In genomic region chr11:235998-236773, GRCh38 we compare ENCODE assay signal across 8 cellular contexts. TPM values are rescaled to one million over a fixed set of nuclear protein-coding genes. Genes with fewer than 3 reads are reported as not detected.
DNase-seq lines count a peak whose midpoint lies in the region; ATAC-seq, FAIRE-seq and TF ChIP-seq lines count a peak whose summit lies in the region.

SIRT3 (minus strand) TSS chr11:236342; CDS start chr11:236328, 14 bp downstream.

- H3K9ac ChIP-seq in BLaER1 (peak within 1 kb of the TSS; percentile 95), liver (ENCODE audit: low read depth in 1 of 2, low read length in 2 of 2) (peak within 1 kb of the TSS; percentile 65 to 87)

- H3K27me3 ChIP-seq in BLaER1 (no peaks in the 10 kb centered on the region), liver (ENCODE audit: control insufficient read depth in 4 of 4, insufficient read depth in 4 of 4, low read length in 3 of 4) (no peaks in the 10 kb centered on the region)

- no peaks in the 10 kb centered on the region for H3K9me3 ChIP-seq in BLaER1
- H3K9me3 ChIP-seq in liver (ENCODE audit: control insufficient read depth in 4 of 4, low read length in 3 of 4), result no peaks in the 10 kb centered on the region

- FAIRE-seq in GM19239 (lab: Jason Lieb, UNC), result peak; percentile 91

- TF ChIP-seq RAD21 in liver (IDR thresholded peaks at IDR 0.05), result peak in 1 of 2 donors; percentile 3

- under 1% methylated on average over 69 of the region's 69 CpGs for WGBS in liver

- H3K4me1 ChIP-seq in BLaER1 (peaks cover 32% of the 10 kb centered on the region), liver (ENCODE audit: control insufficient read depth in 4 of 4, insufficient read depth in 4 of 4, low read length in 3 of 4) (peaks cover 3 to 26% (median 19%) of the 10 kb centered on the region in 4 donors)

- peak within 1 kb of the TSS; percentile 97 for H3K4me2 ChIP-seq in BLaER1

- DNase-seq in GM19239 (ENCODE audit: insufficient read length, low spot score) (peak; percentile 99), NCI-H69 (lab: John Stamatoyannopoulos, UW) (peak; percentile 95), dermis microvascular lymphatic vessel endothelial cell (ENCODE audit: low read depth in 2 of 2) (peak; percentile 22 to 83)
- peak; percentile 78 to 82 for DNase-seq in activated CD4-positive, alpha-beta T cell treated with anti-CD3 and anti-CD28 coated beads, Interleukin-2, amount 50 U/mL, for 4 hours
- DNase-seq in stimulated activated CD4-positive, alpha-beta T cell treated with anti-CD3 and anti-CD28 coated beads, Interleukin-4, amount 100 ng/mL, for 24 hours, result peak; percentile 79

- H4K20me1 ChIP-seq in BLaER1, result peaks cover 37% of the 10 kb centered on the region

- peak; percentile 65 for ATAC-seq in HG03439 (IDR thresholded peaks at IDR 0.05; ENCODE audit: unreplicated experiment)

- H3K4me3 ChIP-seq in BLaER1, result peak within 1 kb of the TSS; percentile 100
- peak within 1 kb of the TSS; percentile 85 to 94 (median 85) for H3K4me3 ChIP-seq in liver (ENCODE audit: low read depth in 1 of 3, low read length in 3 of 3)

- TF ChIP-seq CTCF in liver (IDR thresholded peaks at IDR 0.05; ENCODE audit: low read depth, low read length, missing input control), result peak; percentile 37

- H3K36me3 ChIP-seq in BLaER1 (peaks cover 25% of the 10 kb centered on the region), liver (ENCODE audit: control insufficient read depth in 4 of 4, insufficient read depth in 3 of 4, low read depth in 1 of 4, low read length in 3 of 4) (peaks cover 0 to 12% (median 4%) of the 10 kb centered on the region in 4 donors)

- peak within 1 kb of the TSS; percentile 93 for H3K27ac ChIP-seq in BLaER1
- H3K27ac ChIP-seq in liver (ENCODE audit: low read depth in 1 of 2, low read length in 2 of 2), result peak within 1 kb of the TSS; percentile 88 to 98

TF ChIP-seq in liver, 16 proteins besides CTCF, POLR2A, EP300 and RAD21:
- TF ChIP-seq REST (IDR thresholded peaks at IDR 0.05), result no peak
- peak in 1 of 2 donors; percentile 19 for TF ChIP-seq HNF4A (conservative IDR thresholded peaks at IDR 0.05)
- no peak for TF ChIP-seq ZBTB33 (IDR thresholded peaks at IDR 0.05)
- TF ChIP-seq EGR1 (IDR thresholded peaks at IDR 0.05; ENCODE audit: low read depth in 2 of 2), result peak; percentile 58 to 66
- no peak for TF ChIP-seq GABPA (IDR thresholded peaks at IDR 0.05 in 1 of 2, conservative IDR thresholded peaks at IDR 0.05 in 1 of 2)
- peak; percentile 42 for TF ChIP-seq SP1 (IDR thresholded peaks at IDR 0.05)
- TF ChIP-seq NR2F2 (IDR thresholded peaks at IDR 0.05), result peak; percentile 38
- TF ChIP-seq, protein P1, sequence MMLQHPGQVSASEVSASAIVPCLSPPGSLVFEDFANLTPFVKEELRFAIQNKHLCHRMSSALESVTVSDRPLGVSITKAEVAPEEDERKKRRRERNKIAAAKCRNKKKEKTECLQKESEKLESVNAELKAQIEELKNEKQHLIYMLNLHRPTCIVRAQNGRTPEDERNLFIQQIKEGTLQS (IDR thresholded peaks at IDR 0.05), result no peak
- no peak for TF ChIP-seq FOXA1 (IDR thresholded peaks at IDR 0.05)
- TF ChIP-seq RXRA (IDR thresholded peaks at IDR 0.05), result peak in 1 of 2 donors; percentile 27
- TF ChIP-seq TAF1 (conservative IDR thresholded peaks at IDR 0.05), result no peak
- TF ChIP-seq HNF4G (IDR thresholded peaks at IDR 0.05), result no peak
- TF ChIP-seq, protein P2, sequence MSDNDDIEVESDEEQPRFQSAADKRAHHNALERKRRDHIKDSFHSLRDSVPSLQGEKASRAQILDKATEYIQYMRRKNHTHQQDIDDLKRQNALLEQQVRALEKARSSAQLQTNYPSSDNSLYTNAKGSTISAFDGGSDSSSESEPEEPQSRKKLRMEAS (IDR thresholded peaks at IDR 0.05), result peak; percentile 23
- TF ChIP-seq YY1 (IDR thresholded peaks at IDR 0.05), result peak; percentile 75
- TF ChIP-seq JUND (IDR thresholded peaks at IDR 0.05), result no peak
- no peak for TF ChIP-seq FOXA2 (IDR thresholded peaks at IDR 0.05)

RNA-seq across cellular contexts. Expression of gene SIRT3, which starts in this region (rescaled TPM):
- total RNA-seq in dermis microvascular lymphatic vessel endothelial cell, result 5.8 and 9.6 TPM in 2 replicates
- 10 to 100 TPM in 1 of 2 donors, 1 to 10 TPM in 1; 9.9 to 13.7 TPM for total RNA-seq in liver
- polyA plus RNA-seq in liver, result 10 to 100 TPM; 15.4 to 17.1 TPM

Comparison
In these comparisons a context has a peak if more than half of its experiments do, and no peak if none do; other contexts are left out.
1. Peak in every context shown above with its lines: DNase-seq, ATAC-seq, H3K4me3 ChIP-seq and H3K27ac ChIP-seq.